Comparison of ENCODE assay signal across 15 cellular contexts in genomic region chr20:64051532-64052325, GRCh38. TPM values are rescaled to one million over a fixed set of nuclear protein-coding genes. Genes with fewer than 3 reads are reported as not detected.
DNase-seq lines count a peak whose midpoint lies in the region; ATAC-seq and TF ChIP-seq lines count a peak whose summit lies in the region.
"Had no signal": no experiment of that assay in that cellular context is flagged by ENCODE, and none has a peak within 500 bp of the region (broad histone marks: within the 10 kb centered on the region; RNA-seq: fewer than 3 reads in every experiment).

No MANE protein-coding gene starts in this region.

- H3K4me1 Mint-ChIP-seq in nephron, result peaks cover 11% of the 10 kb centered on the region

- ATAC-seq in Right ventricle myocardium superior (ENCODE audit: poor library complexity) (peak; percentile 32), upper lobe of left lung (ENCODE audit: low FRiP score in 2 of 2) (peak in 1 of 2 donors; percentile 54), HG02970 (IDR thresholded peaks at IDR 0.05; ENCODE audit: low FRiP score, unreplicated experiment) (no peak)
- ATAC-seq: left colon, natural killer cell had no signal

- H3K9me3 ChIP-seq in adrenal gland (replicated peaks in 1 of 3), result no peaks in the 10 kb centered on the region
- H3K9me3 ChIP-seq in upper lobe of left lung, result no peaks in the 10 kb centered on the region

- DNase-seq in adrenal gland, result peak in 5 of 7 donors; percentile 42 to 79 (median 52)
- peak; percentile 83 for DNase-seq in Right ventricle myocardium superior
- DNase-seq in upper lobe of left lung, result peak; percentile 72 to 84
- no peak for DNase-seq in activated T-cell treated with anti-CD3 and anti-CD28 coated beads, Interleukin-2, amount 50 U/mL, for 1 hour
- no peak for DNase-seq in hippocampal formation (lab: John Stamatoyannopoulos, UW)
- DNase-seq: activated naive CD8-positive, alpha-beta T cell treated with anti-CD3 and anti-CD28 coated beads for 36 hours; cerebellar nuclear complex; left colon; natural killer cell; NCI-H146; NCI-H526 treated with DMSO at 0.1 percent for 48 hours had no signal

- peak overlapping the region in 1 of 3 experiments; percentile 49 for H3K27ac Mint-ChIP-seq in nephron
- H3K27ac Mint-ChIP-seq: activated naive CD8-positive, alpha-beta T cell treated with anti-CD3 and anti-CD28 coated beads for 36 hours; natural killer cell; stimulated activated naive CD8-positive, alpha-beta T cell treated with anti-CD3 and anti-CD28 coated beads, Interleukin-15, Interleukin-2, amounts not matched to agents 100 ng/mL and 50 ng/mL, for 24 hours had no signal

- H3K4me1 ChIP-seq in adrenal gland (replicated peaks in 1 of 2) (no peaks in the 10 kb centered on the region), upper lobe of left lung (peaks cover 31 to 75% (median 54%) of the 10 kb centered on the region in 4 donors)

- H3K9me3 Mint-ChIP-seq in nephron, result no peaks in the 10 kb centered on the region
- H3K9me3 Mint-ChIP-seq: activated naive CD8-positive, alpha-beta T cell treated with anti-CD3 and anti-CD28 coated beads for 36 hours; natural killer cell; stimulated activated naive CD8-positive, alpha-beta T cell treated with anti-CD3 and anti-CD28 coated beads, Interleukin-15, Interleukin-2, amounts not matched to agents 100 ng/mL and 50 ng/mL, for 24 hours had no signal

- no peaks in the 10 kb centered on the region for H3K36me3 ChIP-seq in adrenal gland (replicated peaks in 1 of 2)
- peaks cover 0 to 14% (median 6%) of the 10 kb centered on the region in 4 donors for H3K36me3 ChIP-seq in upper lobe of left lung

- no peaks in the 10 kb centered on the region for H3K36me3 Mint-ChIP-seq in nephron (ENCODE audit: low read depth)
- H3K36me3 Mint-ChIP-seq: activated naive CD8-positive, alpha-beta T cell treated with anti-CD3 and anti-CD28 coated beads for 36 hours; natural killer cell had no signal

- H3K27me3 Mint-ChIP-seq in nephron (ENCODE audit: low read depth), result peaks cover 49% of the 10 kb centered on the region

- H3K4me3 ChIP-seq in adrenal gland, result no peak overlapping the region
- peak overlapping the region in 1 of 4 donors; percentile 66 for H3K4me3 ChIP-seq in upper lobe of left lung

- peak overlapping the region in 2 of 3 experiments; percentile 14 to 56 for H3K4me3 Mint-ChIP-seq in nephron
- H3K4me3 Mint-ChIP-seq: activated naive CD8-positive, alpha-beta T cell treated with anti-CD3 and anti-CD28 coated beads for 36 hours; natural killer cell; stimulated activated naive CD8-positive, alpha-beta T cell treated with anti-CD3 and anti-CD28 coated beads, Interleukin-15, Interleukin-2, amounts not matched to agents 100 ng/mL and 50 ng/mL, for 24 hours had no signal

- TF ChIP-seq POLR2A in adrenal gland (IDR thresholded peaks at IDR 0.05) (peak in 1 of 2 donors; percentile 10), upper lobe of left lung (IDR thresholded peaks at IDR 0.05) (peak in 1 of 4 donors; percentile 44)

- intact Hi-C loops in adrenal gland (cut with DNase I) (no loop called here), Right ventricle myocardium superior (cut with DNase I) (no loop called here)

- no peak for TF ChIP-seq CTCF in adrenal gland (IDR thresholded peaks at IDR 0.05)
- TF ChIP-seq CTCF in nephron (IDR thresholded peaks at IDR 0.05; ENCODE audit: unreplicated experiment in 3 of 3), result no peak
- TF ChIP-seq CTCF in upper lobe of left lung (IDR thresholded peaks at IDR 0.05), result no peak

- peaks cover 62% of the 10 kb centered on the region for H3K27me3 ChIP-seq in adrenal gland
- peaks cover 0 to 33% (median 13%) of the 10 kb centered on the region in 4 donors for H3K27me3 ChIP-seq in upper lobe of left lung

- peak overlapping the region in 4 of 5 donors; percentile 7 to 80 (median 26) for H3K27ac ChIP-seq in adrenal gland
- H3K27ac ChIP-seq in upper lobe of left lung, result peak overlapping the region; percentile 88 to 93 (median 90)

- TF ChIP-seq EP300 in upper lobe of left lung (IDR thresholded peaks at IDR 0.05), result peak in 2 of 4 donors; percentile 16 to 75

- WGBS in adrenal gland, 4 donors, result 72 to 82% (median 72%) methylated on average over 12 to 15 of the region's 15 CpGs
- WGBS in upper lobe of left lung, 2 donors, result 60 to 73% methylated on average over 1 to 13 of the region's 15 CpGs

RNA-seq across cellular contexts. Expression of gene SOX18, which starts 2.3 kb away (rescaled TPM):
- total RNA-seq in adrenal gland, result 10 to 100 TPM in 5 of 8 donors, 1 to 10 TPM in 3; 3.0 to 45.2 (median 32.2) TPM
- polyA plus RNA-seq in adrenal gland, result 10 to 100 TPM in 2 of 3 donors, under 1 TPM in 1; 0.59 to 51.0 (median 16.2) TPM
- total RNA-seq in Right ventricle myocardium superior, result 34.3 TPM
- 100 to 1,000 TPM in 1 of 6 donors, 10 to 100 TPM in 4, 1 to 10 TPM in 1; 6.3 to 138 (median 37.7) TPM for total RNA-seq in upper lobe of left lung
- total RNA-seq: activated naive CD8-positive, alpha-beta T cell treated with anti-CD3 and anti-CD28 coated beads for 36 hours; Daoy; natural killer cell had no signal

RNA-seq across cellular contexts. Expression of gene TCEA2, which starts 11.3 kb away (rescaled TPM):
- total RNA-seq in adrenal gland, result 10 to 100 TPM; 12.6 to 78.6 (median 53.7) TPM
- polyA plus RNA-seq in adrenal gland, result 100 to 1,000 TPM in 2 of 3 donors, 10 to 100 TPM in 1; 19.6 to 184 (median 132) TPM
- total RNA-seq in Right ventricle myocardium superior, result 34.6 TPM
- 10 to 100 TPM; 21.7 to 56.0 (median 28.4) TPM for total RNA-seq in upper lobe of left lung

RNA-seq across cellular contexts. Expression of gene C20orf204, which starts 15.7 kb away (rescaled TPM):
- total RNA-seq in adrenal gland (1 to 10 TPM in 2 of 8 donors, under 1 TPM in 6; 0.13 to 1.9 (median 0.42) TPM), Right ventricle myocardium superior (0.38 TPM), upper lobe of left lung (1 to 10 TPM in 4 of 6 donors, under 1 TPM in 2; 0.44 to 2.3 (median 1.7) TPM)
- polyA plus RNA-seq in adrenal gland, result 1 to 10 TPM in 2 of 3 donors, under 1 TPM in 1; 0.05 to 4.8 (median 1.6) TPM

RNA-seq across cellular contexts. Expression of gene RGS19, which starts 27.6 kb away (rescaled TPM):
- total RNA-seq in adrenal gland (10 to 100 TPM; 12.5 to 42.0 (median 17.6) TPM), Right ventricle myocardium superior (6.7 TPM), upper lobe of left lung (10 to 100 TPM; 21.5 to 70.8 (median 55.6) TPM)
- 10 to 100 TPM in 2 of 3 donors, 1 to 10 TPM in 1; 3.0 to 13.5 (median 12.4) TPM for polyA plus RNA-seq in adrenal gland

RNA-seq across cellular contexts. Expression of gene OPRL1, which starts 28.2 kb away (rescaled TPM):
- total RNA-seq in adrenal gland (1 to 10 TPM; 1.6 to 5.7 (median 3.1) TPM), Right ventricle myocardium superior (0.75 TPM), upper lobe of left lung (1 to 10 TPM; 1.7 to 3.1 (median 2.6) TPM)
- 1 to 10 TPM in 1 of 3 donors, under 1 TPM in 2; 0.24 to 1.6 (median 0.88) TPM for polyA plus RNA-seq in adrenal gland

Comparison
In these comparisons a context has a peak if more than half of its experiments do, and no peak if none do; other contexts are left out.
1. DNase-seq: peak in adrenal gland (5 of 7), Right ventricle myocardium superior (single experiment) and upper lobe of left lung (2 of 2); none in activated T-cell treated with anti-CD3 and anti-CD28 coated beads, Interleukin-2, amount 50 U/mL, for 1 hour (single experiment) and hippocampal formation (0 of 2).